ENCODE assay signal across 10 cellular contexts in the genomic region with DNA sequence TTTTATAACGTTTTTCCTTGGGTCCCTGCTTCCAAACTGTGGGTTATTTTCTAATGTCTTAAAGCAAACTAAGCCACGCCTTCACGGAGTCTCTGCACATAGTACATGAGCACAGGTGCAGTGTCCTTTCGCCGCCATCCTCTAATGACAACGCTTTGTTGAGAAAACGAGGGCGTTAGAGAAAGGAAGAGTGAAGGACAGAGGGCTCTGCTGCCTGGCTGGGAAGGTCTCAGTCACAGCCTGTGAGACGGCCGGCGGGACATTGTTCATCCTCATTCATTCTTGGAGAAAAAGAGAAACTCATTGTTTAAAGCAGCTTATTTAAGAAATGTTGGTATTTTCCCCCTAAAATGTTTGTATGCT. TPM values are rescaled to one million over a fixed set of nuclear protein-coding genes. Genes with fewer than 3 reads are reported as not detected.
DNase-seq lines count a peak whose midpoint lies in the region; ATAC-seq, FAIRE-seq and TF ChIP-seq lines count a peak whose summit lies in the region.
"Had no signal": no experiment of that assay in that cellular context is flagged by ENCODE, and none has a peak within 500 bp of the region (broad histone marks: within the 10 kb centered on the region; RNA-seq: fewer than 3 reads in every experiment).

No MANE protein-coding gene starts in this region.

- no peak for TF ChIP-seq POLR2A in GM12892 (IDR thresholded peaks at IDR 0.05; ENCODE audit: low read depth, low read length)

- H3K36me3 ChIP-seq in astrocyte (ENCODE audit: insufficient read depth, low read length) = no peaks in the 10 kb centered on the region

- H2AFZ ChIP-seq in astrocyte (ENCODE audit: low read depth, low read length) = peak overlapping the region; percentile 57

- H3K36me3 Mint-ChIP-seq in activated CD4-positive, alpha-beta T cell treated with anti-CD3 and anti-CD28 coated beads, Interleukin-2, amount 10 ng/mL, durations not matched to agents 24 days and 14 days (ENCODE audit: low read depth) = no peaks in the 10 kb centered on the region
- H3K36me3 Mint-ChIP-seq in activated CD4-positive, alpha-beta T cell treated with anti-CD3 and anti-CD28 coated beads, Interleukin-2, amount 10 ng/mL, durations not matched to agents 7 days and 5 days (ENCODE audit: low read depth) = no peaks in the 10 kb centered on the region
- H3K36me3 Mint-ChIP-seq in astrocyte (ENCODE audit: low read depth, unreplicated experiment) (no peaks in the 10 kb centered on the region), type B pancreatic cell (no peaks in the 10 kb centered on the region)

- peak overlapping the region; percentile 5 for H3K4me3 Mint-ChIP-seq in activated CD4-positive, alpha-beta T cell treated with anti-CD3 and anti-CD28 coated beads, Interleukin-2, amount 10 ng/mL, durations not matched to agents 24 days and 14 days
- no peak overlapping the region for H3K4me3 Mint-ChIP-seq in activated CD4-positive, alpha-beta T cell treated with anti-CD3 and anti-CD28 coated beads, Interleukin-2, amount 10 ng/mL, durations not matched to agents 7 days and 5 days
- H3K4me3 Mint-ChIP-seq in astrocyte (ENCODE audit: unreplicated experiment) = no peak overlapping the region
- H3K4me3 Mint-ChIP-seq in type B pancreatic cell = peak overlapping the region; percentile 65

- TF ChIP-seq CTCF in astrocyte (IDR thresholded peaks at IDR 0.05; ENCODE audit: insufficient read depth, low read depth, low read length) (no peak), type B pancreatic cell (conservative IDR thresholded peaks at IDR 0.05) (no peak)

- intact Hi-C loops in activated CD4-positive, alpha-beta T cell treated with anti-CD3 and anti-CD28 coated beads, Interleukin-2, amount 10 ng/mL, durations not matched to agents 24 days and 14 days (cut with micrococcal nuclease) = loop anchor here (2.0 kb wide), 1 partner anchor 116 kb away; no protein-coding TSS in a partner anchor

- no peak overlapping the region for H3K27ac Mint-ChIP-seq in activated CD4-positive, alpha-beta T cell treated with anti-CD3 and anti-CD28 coated beads, Interleukin-2, amount 10 ng/mL, durations not matched to agents 24 days and 14 days
- H3K27ac Mint-ChIP-seq in activated CD4-positive, alpha-beta T cell treated with anti-CD3 and anti-CD28 coated beads, Interleukin-2, amount 10 ng/mL, durations not matched to agents 7 days and 5 days = no peak overlapping the region
- H3K27ac Mint-ChIP-seq in astrocyte (ENCODE audit: unreplicated experiment) (peak overlapping the region; percentile 87), type B pancreatic cell (no peak overlapping the region)

- peaks cover 5% of the 10 kb centered on the region for H3K27me3 ChIP-seq in astrocyte (ENCODE audit: insufficient read depth, low read length)

- no peak overlapping the region for H3K27ac ChIP-seq in astrocyte (ENCODE audit: low read depth, low read length)
- H3K27ac ChIP-seq: HL-60 had no signal

- H3K27me3 Mint-ChIP-seq in activated CD4-positive, alpha-beta T cell treated with anti-CD3 and anti-CD28 coated beads, Interleukin-2, amount 10 ng/mL, durations not matched to agents 24 days and 14 days = peaks cover 15% of the 10 kb centered on the region
- peaks cover 13% of the 10 kb centered on the region for H3K27me3 Mint-ChIP-seq in activated CD4-positive, alpha-beta T cell treated with anti-CD3 and anti-CD28 coated beads, Interleukin-2, amount 10 ng/mL, durations not matched to agents 7 days and 5 days
- H3K27me3 Mint-ChIP-seq in astrocyte (ENCODE audit: low read depth, unreplicated experiment) = peaks cover 7% of the 10 kb centered on the region
- H3K27me3 Mint-ChIP-seq in type B pancreatic cell = peaks cover 15% of the 10 kb centered on the region

- H3K9me3 Mint-ChIP-seq in activated CD4-positive, alpha-beta T cell treated with anti-CD3 and anti-CD28 coated beads, Interleukin-2, amount 10 ng/mL, durations not matched to agents 24 days and 14 days = no peaks in the 10 kb centered on the region
- H3K9me3 Mint-ChIP-seq in activated CD4-positive, alpha-beta T cell treated with anti-CD3 and anti-CD28 coated beads, Interleukin-2, amount 10 ng/mL, durations not matched to agents 7 days and 5 days = no peaks in the 10 kb centered on the region
- H3K9me3 Mint-ChIP-seq in astrocyte (ENCODE audit: unreplicated experiment) (no peaks in the 10 kb centered on the region), type B pancreatic cell (no peaks in the 10 kb centered on the region)

- peak overlapping the region; percentile 59 for H3K9ac ChIP-seq in astrocyte (ENCODE audit: low read length)

- CTCF ChIA-PET in activated CD4-positive, alpha-beta T cell treated with anti-CD3 and anti-CD28 coated beads, Interleukin-2, amount 10 ng/mL, durations not matched to agents 7 days and 5 days (lab: Charles Lee) = interaction anchor here (1.1 to 1.9 kb wide), 2 partner anchors 10 to 26 kb away, joined by 3 to 5 read pairs; no protein-coding TSS in a partner anchor

- FAIRE-seq in astrocyte (lab: Jason Lieb, UNC) (no peak), GM12892 (lab: Jason Lieb, UNC) (no peak)
- FAIRE-seq: bronchial epithelial cell had no signal

- peak overlapping the region; percentile 33 for H3K4me3 ChIP-seq in astrocyte (ENCODE audit: insufficient read depth, low read depth, low read length)

- H4K20me1 ChIP-seq in astrocyte (ENCODE audit: insufficient read depth, low read length) = no peaks in the 10 kb centered on the region

- peak overlapping the region; percentile 88 for H3K4me2 ChIP-seq in astrocyte (ENCODE audit: low read length)

- H3K4me1 ChIP-seq in astrocyte (ENCODE audit: insufficient read depth, low read length) = peaks cover 27% of the 10 kb centered on the region

- ATAC-seq in HG02623 (IDR thresholded peaks at IDR 0.05; ENCODE audit: unreplicated experiment) = no peak

- no peaks in the 10 kb centered on the region for H3K9me3 ChIP-seq in astrocyte (ENCODE audit: insufficient read depth, low read depth, low read length)

- POLR2A ChIA-PET in activated CD4-positive, alpha-beta T cell treated with anti-CD3 and anti-CD28 coated beads, Interleukin-2, amount 10 ng/mL, durations not matched to agents 7 days and 5 days (lab: Charles Lee) = no interaction called here

- H3K4me1 Mint-ChIP-seq in activated CD4-positive, alpha-beta T cell treated with anti-CD3 and anti-CD28 coated beads, Interleukin-2, amount 10 ng/mL, durations not matched to agents 24 days and 14 days = peaks cover 8% of the 10 kb centered on the region
- peaks cover 10% of the 10 kb centered on the region for H3K4me1 Mint-ChIP-seq in activated CD4-positive, alpha-beta T cell treated with anti-CD3 and anti-CD28 coated beads, Interleukin-2, amount 10 ng/mL, durations not matched to agents 7 days and 5 days
- peaks cover 23% of the 10 kb centered on the region for H3K4me1 Mint-ChIP-seq in astrocyte (ENCODE audit: low read depth, unreplicated experiment)
- H3K4me1 Mint-ChIP-seq in type B pancreatic cell (ENCODE audit: unreplicated experiment) = peaks cover 14% of the 10 kb centered on the region

- DNase-seq in activated CD4-positive, alpha-beta T cell treated with anti-CD3 and anti-CD28 coated beads, Interleukin-2, amount 10 ng/mL, durations not matched to agents 24 days and 14 days = no peak
- no peak for DNase-seq in activated CD4-positive, alpha-beta T cell treated with anti-CD3 and anti-CD28 coated beads, Interleukin-2, amount 10 ng/mL, durations not matched to agents 7 days and 5 days
- DNase-seq in astrocyte (ENCODE audit: low read depth) = no peak
- DNase-seq in left kidney (ENCODE audit: low read depth, low spot score) = peak; percentile 17
- no peak for DNase-seq in type B pancreatic cell (ENCODE audit: extremely low spot score, unreplicated experiment)
- no peak for DNase-seq in GM12892 (ENCODE audit: insufficient read length)
- DNase-seq in DMS 273 (lab: John Stamatoyannopoulos, UW; ENCODE audit: unreplicated experiment) = no peak

- no peaks in the 10 kb centered on the region for H3K79me2 ChIP-seq in astrocyte (ENCODE audit: insufficient read depth, low read length)

RNA-seq across cellular contexts. Expression of a gene that starts 9.5 kb away (rescaled TPM):
- 0.28 TPM in 1 of 2 replicates, not detected in the other for total RNA-seq in activated CD4-positive, alpha-beta T cell treated with anti-CD3 and anti-CD28 coated beads, Interleukin-2, amount 10 ng/mL, durations not matched to agents 24 days and 14 days
- not detected for total RNA-seq in activated CD4-positive, alpha-beta T cell treated with anti-CD3 and anti-CD28 coated beads, Interleukin-2, amount 10 ng/mL, durations not matched to agents 7 days and 5 days
- total RNA-seq in astrocyte (1.6 and 1.9 TPM in 2 replicates), type B pancreatic cell (ENCODE audit: low replicate concordance) (1.5 and 6.3 TPM in 2 replicates)
- 2.7 TPM for polyA plus RNA-seq in GM12892 (2012; ENCODE audit: missing spikeins)

Comparison
In these comparisons a context has a peak if more than half of its experiments do, and no peak if none do; other contexts are left out.
1. H3K4me3 Mint-ChIP-seq: peak in activated CD4-positive, alpha-beta T cell treated with anti-CD3 and anti-CD28 coated beads, Interleukin-2, amount 10 ng/mL, durations not matched to agents 24 days and 14 days (single experiment) and type B pancreatic cell (single experiment); none in activated CD4-positive, alpha-beta T cell treated with anti-CD3 and anti-CD28 coated beads, Interleukin-2, amount 10 ng/mL, durations not matched to agents 7 days and 5 days (single experiment) and astrocyte (single experiment).